In the genomic region with DNA sequence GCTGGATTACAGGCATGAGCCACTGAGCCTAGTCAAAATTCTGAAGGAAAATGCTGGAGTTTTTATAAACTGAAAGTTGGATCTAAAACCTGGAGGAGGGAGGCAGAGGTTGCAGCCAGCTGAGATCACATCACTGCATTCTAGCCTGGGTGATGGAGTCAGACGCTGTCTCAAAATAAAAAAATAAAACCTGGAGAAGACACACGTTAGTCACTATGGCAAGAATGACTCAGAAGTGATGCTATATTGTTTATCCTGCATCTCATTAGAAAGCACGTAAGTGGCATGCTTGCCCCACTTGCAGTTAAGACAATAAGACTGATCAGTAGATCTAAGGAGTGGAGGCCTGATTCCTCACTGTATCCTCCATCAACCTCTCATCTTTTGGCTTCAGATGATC, we compare ENCODE assay signal across 1 cellular context.
TF ChIP-seq lines count a peak whose summit lies in the region.

No MANE protein-coding gene starts in this region.

TF ChIP-seq in K562, 482 proteins besides CTCF, POLR2A, EP300 and RAD21 (continued from another document):
- TF ChIP-seq, protein P1, sequence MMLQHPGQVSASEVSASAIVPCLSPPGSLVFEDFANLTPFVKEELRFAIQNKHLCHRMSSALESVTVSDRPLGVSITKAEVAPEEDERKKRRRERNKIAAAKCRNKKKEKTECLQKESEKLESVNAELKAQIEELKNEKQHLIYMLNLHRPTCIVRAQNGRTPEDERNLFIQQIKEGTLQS (IDR thresholded peaks at IDR 0.05) = peak; percentile 61
- TF ChIP-seq, protein P1 (CRISPR knock-in tag; conservative IDR thresholded peaks at IDR 0.05) = no peak
- TF ChIP-seq, protein P2, sequence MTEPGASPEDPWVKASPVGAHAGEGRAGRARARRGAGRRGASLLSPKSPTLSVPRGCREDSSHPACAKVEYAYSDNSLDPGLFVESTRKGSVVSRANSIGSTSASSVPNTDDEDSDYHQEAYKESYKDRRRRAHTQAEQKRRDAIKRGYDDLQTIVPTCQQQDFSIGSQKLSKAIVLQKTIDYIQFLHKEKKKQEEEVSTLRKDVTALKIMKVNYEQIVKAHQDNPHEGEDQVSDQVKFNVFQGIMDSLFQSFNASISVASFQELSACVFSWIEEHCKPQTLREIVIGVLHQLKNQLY (CRISPR knock-in tag; conservative IDR thresholded peaks at IDR 0.05) = no peak
- TF ChIP-seq SNAPC5 (CRISPR knock-in tag; IDR thresholded peaks at IDR 0.05) = no peak
- peak; percentile 61 for TF ChIP-seq FOSL1 (tag; conservative IDR thresholded peaks at IDR 0.05)
- TF ChIP-seq, protein P3, sequence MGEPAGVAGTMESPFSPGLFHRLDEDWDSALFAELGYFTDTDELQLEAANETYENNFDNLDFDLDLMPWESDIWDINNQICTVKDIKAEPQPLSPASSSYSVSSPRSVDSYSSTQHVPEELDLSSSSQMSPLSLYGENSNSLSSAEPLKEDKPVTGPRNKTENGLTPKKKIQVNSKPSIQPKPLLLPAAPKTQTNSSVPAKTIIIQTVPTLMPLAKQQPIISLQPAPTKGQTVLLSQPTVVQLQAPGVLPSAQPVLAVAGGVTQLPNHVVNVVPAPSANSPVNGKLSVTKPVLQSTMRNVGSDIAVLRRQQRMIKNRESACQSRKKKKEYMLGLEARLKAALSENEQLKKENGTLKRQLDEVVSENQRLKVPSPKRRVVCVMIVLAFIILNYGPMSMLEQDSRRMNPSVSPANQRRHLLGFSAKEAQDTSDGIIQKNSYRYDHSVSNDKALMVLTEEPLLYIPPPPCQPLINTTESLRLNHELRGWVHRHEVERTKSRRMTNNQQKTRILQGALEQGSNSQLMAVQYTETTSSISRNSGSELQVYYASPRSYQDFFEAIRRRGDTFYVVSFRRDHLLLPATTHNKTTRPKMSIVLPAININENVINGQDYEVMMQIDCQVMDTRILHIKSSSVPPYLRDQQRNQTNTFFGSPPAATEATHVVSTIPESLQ (CRISPR knock-in tag; IDR thresholded peaks at IDR 0.05) = no peak
- TF ChIP-seq POLR2B (IDR thresholded peaks at IDR 0.05; ENCODE audit: low read depth, partially characterized antibody) = no peak
- TF ChIP-seq ZNF282 (CRISPR knock-in tag; IDR thresholded peaks at IDR 0.05) = no peak
- TF ChIP-seq, protein P4, sequence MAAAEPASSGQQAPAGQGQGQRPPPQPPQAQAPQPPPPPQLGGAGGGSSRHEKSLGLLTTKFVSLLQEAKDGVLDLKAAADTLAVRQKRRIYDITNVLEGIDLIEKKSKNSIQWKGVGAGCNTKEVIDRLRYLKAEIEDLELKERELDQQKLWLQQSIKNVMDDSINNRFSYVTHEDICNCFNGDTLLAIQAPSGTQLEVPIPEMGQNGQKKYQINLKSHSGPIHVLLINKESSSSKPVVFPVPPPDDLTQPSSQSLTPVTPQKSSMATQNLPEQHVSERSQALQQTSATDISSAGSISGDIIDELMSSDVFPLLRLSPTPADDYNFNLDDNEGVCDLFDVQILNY (CRISPR knock-in tag; IDR thresholded peaks at IDR 0.05) = no peak
- TF ChIP-seq, protein P5, sequence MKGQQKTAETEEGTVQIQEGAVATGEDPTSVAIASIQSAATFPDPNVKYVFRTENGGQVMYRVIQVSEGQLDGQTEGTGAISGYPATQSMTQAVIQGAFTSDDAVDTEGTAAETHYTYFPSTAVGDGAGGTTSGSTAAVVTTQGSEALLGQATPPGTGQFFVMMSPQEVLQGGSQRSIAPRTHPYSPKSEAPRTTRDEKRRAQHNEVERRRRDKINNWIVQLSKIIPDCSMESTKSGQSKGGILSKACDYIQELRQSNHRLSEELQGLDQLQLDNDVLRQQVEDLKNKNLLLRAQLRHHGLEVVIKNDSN (CRISPR knock-in tag; IDR thresholded peaks at IDR 0.05) = no peak
- TF ChIP-seq, protein P6, sequence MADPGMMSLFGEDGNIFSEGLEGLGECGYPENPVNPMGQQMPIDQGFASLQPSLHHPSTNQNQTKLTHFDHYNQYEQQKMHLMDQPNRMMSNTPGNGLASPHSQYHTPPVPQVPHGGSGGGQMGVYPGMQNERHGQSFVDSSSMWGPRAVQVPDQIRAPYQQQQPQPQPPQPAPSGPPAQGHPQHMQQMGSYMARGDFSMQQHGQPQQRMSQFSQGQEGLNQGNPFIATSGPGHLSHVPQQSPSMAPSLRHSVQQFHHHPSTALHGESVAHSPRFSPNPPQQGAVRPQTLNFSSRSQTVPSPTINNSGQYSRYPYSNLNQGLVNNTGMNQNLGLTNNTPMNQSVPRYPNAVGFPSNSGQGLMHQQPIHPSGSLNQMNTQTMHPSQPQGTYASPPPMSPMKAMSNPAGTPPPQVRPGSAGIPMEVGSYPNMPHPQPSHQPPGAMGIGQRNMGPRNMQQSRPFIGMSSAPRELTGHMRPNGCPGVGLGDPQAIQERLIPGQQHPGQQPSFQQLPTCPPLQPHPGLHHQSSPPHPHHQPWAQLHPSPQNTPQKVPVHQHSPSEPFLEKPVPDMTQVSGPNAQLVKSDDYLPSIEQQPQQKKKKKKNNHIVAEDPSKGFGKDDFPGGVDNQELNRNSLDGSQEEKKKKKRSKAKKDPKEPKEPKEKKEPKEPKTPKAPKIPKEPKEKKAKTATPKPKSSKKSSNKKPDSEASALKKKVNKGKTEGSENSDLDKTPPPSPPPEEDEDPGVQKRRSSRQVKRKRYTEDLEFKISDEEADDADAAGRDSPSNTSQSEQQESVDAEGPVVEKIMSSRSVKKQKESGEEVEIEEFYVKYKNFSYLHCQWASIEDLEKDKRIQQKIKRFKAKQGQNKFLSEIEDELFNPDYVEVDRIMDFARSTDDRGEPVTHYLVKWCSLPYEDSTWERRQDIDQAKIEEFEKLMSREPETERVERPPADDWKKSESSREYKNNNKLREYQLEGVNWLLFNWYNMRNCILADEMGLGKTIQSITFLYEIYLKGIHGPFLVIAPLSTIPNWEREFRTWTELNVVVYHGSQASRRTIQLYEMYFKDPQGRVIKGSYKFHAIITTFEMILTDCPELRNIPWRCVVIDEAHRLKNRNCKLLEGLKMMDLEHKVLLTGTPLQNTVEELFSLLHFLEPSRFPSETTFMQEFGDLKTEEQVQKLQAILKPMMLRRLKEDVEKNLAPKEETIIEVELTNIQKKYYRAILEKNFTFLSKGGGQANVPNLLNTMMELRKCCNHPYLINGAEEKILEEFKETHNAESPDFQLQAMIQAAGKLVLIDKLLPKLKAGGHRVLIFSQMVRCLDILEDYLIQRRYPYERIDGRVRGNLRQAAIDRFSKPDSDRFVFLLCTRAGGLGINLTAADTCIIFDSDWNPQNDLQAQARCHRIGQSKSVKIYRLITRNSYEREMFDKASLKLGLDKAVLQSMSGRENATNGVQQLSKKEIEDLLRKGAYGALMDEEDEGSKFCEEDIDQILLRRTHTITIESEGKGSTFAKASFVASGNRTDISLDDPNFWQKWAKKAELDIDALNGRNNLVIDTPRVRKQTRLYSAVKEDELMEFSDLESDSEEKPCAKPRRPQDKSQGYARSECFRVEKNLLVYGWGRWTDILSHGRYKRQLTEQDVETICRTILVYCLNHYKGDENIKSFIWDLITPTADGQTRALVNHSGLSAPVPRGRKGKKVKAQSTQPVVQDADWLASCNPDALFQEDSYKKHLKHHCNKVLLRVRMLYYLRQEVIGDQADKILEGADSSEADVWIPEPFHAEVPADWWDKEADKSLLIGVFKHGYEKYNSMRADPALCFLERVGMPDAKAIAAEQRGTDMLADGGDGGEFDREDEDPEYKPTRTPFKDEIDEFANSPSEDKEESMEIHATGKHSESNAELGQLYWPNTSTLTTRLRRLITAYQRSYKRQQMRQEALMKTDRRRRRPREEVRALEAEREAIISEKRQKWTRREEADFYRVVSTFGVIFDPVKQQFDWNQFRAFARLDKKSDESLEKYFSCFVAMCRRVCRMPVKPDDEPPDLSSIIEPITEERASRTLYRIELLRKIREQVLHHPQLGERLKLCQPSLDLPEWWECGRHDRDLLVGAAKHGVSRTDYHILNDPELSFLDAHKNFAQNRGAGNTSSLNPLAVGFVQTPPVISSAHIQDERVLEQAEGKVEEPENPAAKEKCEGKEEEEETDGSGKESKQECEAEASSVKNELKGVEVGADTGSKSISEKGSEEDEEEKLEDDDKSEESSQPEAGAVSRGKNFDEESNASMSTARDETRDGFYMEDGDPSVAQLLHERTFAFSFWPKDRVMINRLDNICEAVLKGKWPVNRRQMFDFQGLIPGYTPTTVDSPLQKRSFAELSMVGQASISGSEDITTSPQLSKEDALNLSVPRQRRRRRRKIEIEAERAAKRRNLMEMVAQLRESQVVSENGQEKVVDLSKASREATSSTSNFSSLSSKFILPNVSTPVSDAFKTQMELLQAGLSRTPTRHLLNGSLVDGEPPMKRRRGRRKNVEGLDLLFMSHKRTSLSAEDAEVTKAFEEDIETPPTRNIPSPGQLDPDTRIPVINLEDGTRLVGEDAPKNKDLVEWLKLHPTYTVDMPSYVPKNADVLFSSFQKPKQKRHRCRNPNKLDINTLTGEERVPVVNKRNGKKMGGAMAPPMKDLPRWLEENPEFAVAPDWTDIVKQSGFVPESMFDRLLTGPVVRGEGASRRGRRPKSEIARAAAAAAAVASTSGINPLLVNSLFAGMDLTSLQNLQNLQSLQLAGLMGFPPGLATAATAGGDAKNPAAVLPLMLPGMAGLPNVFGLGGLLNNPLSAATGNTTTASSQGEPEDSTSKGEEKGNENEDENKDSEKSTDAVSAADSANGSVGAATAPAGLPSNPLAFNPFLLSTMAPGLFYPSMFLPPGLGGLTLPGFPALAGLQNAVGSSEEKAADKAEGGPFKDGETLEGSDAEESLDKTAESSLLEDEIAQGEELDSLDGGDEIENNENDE (IDR thresholded peaks at IDR 0.05; ENCODE audit: low read depth, low read length) = no peak
- TF ChIP-seq RBM22 (IDR thresholded peaks at IDR 0.05; ENCODE audit: low read depth, low read length, poor library complexity, severe bottlenecking) = no peak
- TF ChIP-seq JUN (IDR thresholded peaks at IDR 0.05; ENCODE audit: borderline replicate concordance, low read depth, low read length) = 0 out of 2 replicates have a peak, but pooled peaks have one; percentile 11
- TF ChIP-seq JUN (CRISPR knock-in tag; IDR thresholded peaks at IDR 0.05; ENCODE audit: borderline replicate concordance) = no peak
- TF ChIP-seq, protein P7, sequence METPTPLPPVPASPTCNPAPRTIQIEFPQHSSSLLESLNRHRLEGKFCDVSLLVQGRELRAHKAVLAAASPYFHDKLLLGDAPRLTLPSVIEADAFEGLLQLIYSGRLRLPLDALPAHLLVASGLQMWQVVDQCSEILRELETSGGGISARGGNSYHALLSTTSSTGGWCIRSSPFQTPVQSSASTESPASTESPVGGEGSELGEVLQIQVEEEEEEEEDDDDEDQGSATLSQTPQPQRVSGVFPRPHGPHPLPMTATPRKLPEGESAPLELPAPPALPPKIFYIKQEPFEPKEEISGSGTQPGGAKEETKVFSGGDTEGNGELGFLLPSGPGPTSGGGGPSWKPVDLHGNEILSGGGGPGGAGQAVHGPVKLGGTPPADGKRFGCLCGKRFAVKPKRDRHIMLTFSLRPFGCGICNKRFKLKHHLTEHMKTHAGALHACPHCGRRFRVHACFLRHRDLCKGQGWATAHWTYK (CRISPR knock-in tag; IDR thresholded peaks at IDR 0.05) = no peak
